ENCODE assay signal across 26 cellular contexts in the genomic region with DNA sequence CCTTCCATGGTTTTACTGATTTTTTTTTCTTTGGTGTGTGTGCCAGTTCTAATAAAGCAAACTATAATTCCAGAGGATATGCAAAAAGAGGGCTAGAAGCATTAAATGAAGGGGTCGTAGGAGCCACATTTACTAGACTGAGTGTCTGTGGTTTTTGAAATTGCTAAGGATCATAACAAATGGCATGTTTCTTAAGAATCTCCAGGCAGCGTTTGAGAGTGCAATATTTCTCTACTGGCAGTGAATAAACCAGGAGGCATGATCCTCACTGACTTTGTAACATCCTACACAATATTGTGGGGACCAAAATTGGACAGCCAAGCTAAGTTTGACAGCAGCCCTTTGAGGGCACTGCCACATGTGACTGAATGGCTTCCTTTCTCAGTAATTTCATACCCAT.
"Had no signal": no experiment of that assay in that cellular context is flagged by ENCODE, and none has a peak within 500 bp of the region (broad histone marks: within the 10 kb centered on the region; RNA-seq: fewer than 3 reads in every experiment).

No MANE protein-coding gene starts in this region.

- H3K4me1 ChIP-seq: gastrocnemius medialis, left lung, neural progenitor cell, psoas muscle, upper lobe of left lung had no signal

- H3K36me3 Mint-ChIP-seq: mesothelial cell of epicardium; stimulated activated naive B cell treated with anti-CD40 and anti-IgM and Interleukin-4, amounts not matched to agents 10 μg/mL and 1 μg/mL and 100 μg/mL, for 72 hours had no signal

- H3K27me3 Mint-ChIP-seq: naive thymus-derived CD4-positive, alpha-beta T cell; stimulated activated naive B cell treated with anti-CD40 and anti-IgM and Interleukin-4, amounts not matched to agents 10 μg/mL and 1 μg/mL and 100 μg/mL, for 72 hours; stimulated activated naive CD8-positive, alpha-beta T cell treated with anti-CD3 and anti-CD28 coated beads, Interleukin-15, Interleukin-2, amounts not matched to agents 100 ng/mL and 50 ng/mL, for 24 hours had no signal

- H2AFZ ChIP-seq: neural progenitor cell had no signal

- H3K36me3 ChIP-seq: gastrocnemius medialis, left lung, neural progenitor cell, ovary, sigmoid colon, thoracic aorta, tibial nerve, upper lobe of left lung had no signal

- H3K4me3 ChIP-seq: dorsolateral prefrontal cortex, gastrocnemius medialis, left lung, mucosa of descending colon, neural progenitor cell, ovary, psoas muscle, sigmoid colon, skin epidermis, thoracic aorta, tibial nerve, upper lobe of left lung had no signal

- ATAC-seq: gastrocnemius medialis; left cardiac atrium; left lung; mucosa of descending colon; naive thymus-derived CD4-positive, alpha-beta T cell; psoas muscle; right cardiac atrium; stimulated activated naive B cell treated with anti-CD40 and anti-IgM and Interleukin-4, amounts not matched to agents 10 μg/mL and 1 μg/mL and 100 μg/mL, for 72 hours had no signal

- H3K9ac ChIP-seq: neural progenitor cell had no signal

- H3K4me3 Mint-ChIP-seq: mesothelial cell of epicardium; naive thymus-derived CD4-positive, alpha-beta T cell; nephron; neural progenitor cell; stimulated activated naive B cell treated with anti-CD40 and anti-IgM and Interleukin-4, amounts not matched to agents 10 μg/mL and 1 μg/mL and 100 μg/mL, for 72 hours; stimulated activated naive CD8-positive, alpha-beta T cell treated with anti-CD3 and anti-CD28 coated beads, Interleukin-15, Interleukin-2, amounts not matched to agents 100 ng/mL and 50 ng/mL, for 24 hours had no signal

- H3K4me2 ChIP-seq: neural progenitor cell had no signal

- H3K9me3 ChIP-seq: gastrocnemius medialis, left lung, mucosa of descending colon, ovary, psoas muscle, sigmoid colon, thoracic aorta, tibial nerve, upper lobe of left lung had no signal

- DNase-seq: dorsolateral prefrontal cortex; effector CD4-positive, alpha-beta T cell; foreskin fibroblast; gastrocnemius medialis; head of caudate nucleus; left cardiac atrium; left lung; mesenchymal stem cell; mucosa of descending colon; naive thymus-derived CD4-positive, alpha-beta T cell; ovary; posterior cingulate gyrus; psoas muscle; right cardiac atrium; sigmoid colon; stimulated activated CD4-positive, alpha-beta T cell treated with anti-CD3 and anti-CD28 coated beads, Interleukin-15, amount 100 ng/mL, for 24 hours; stimulated activated CD4-positive, alpha-beta T cell treated with anti-CD3 and anti-CD28 coated beads, Interleukin-2, amount 100 ng/mL, for 48 hours; stimulated activated naive B cell treated with anti-CD40 and anti-IgM and Interleukin-4, amounts not matched to agents 10 μg/mL and 1 μg/mL and 100 μg/mL, for 72 hours; upper lobe of left lung had no signal

- H3K27me3 ChIP-seq: dorsolateral prefrontal cortex, gastrocnemius medialis, left lung, neural progenitor cell, ovary, sigmoid colon, tibial nerve, upper lobe of left lung had no signal

- H3K4me1 Mint-ChIP-seq: stimulated activated naive B cell treated with anti-CD40 and anti-IgM and Interleukin-4, amounts not matched to agents 10 μg/mL and 1 μg/mL and 100 μg/mL, for 72 hours had no signal

- H3K27ac Mint-ChIP-seq: mesothelial cell of epicardium; naive thymus-derived CD4-positive, alpha-beta T cell; nephron; neural progenitor cell; stimulated activated naive B cell treated with anti-CD40 and anti-IgM and Interleukin-4, amounts not matched to agents 10 μg/mL and 1 μg/mL and 100 μg/mL, for 72 hours; stimulated activated naive CD8-positive, alpha-beta T cell treated with anti-CD3 and anti-CD28 coated beads, Interleukin-15, Interleukin-2, amounts not matched to agents 100 ng/mL and 50 ng/mL, for 24 hours had no signal

- H3K9me3 Mint-ChIP-seq: mesothelial cell of epicardium; nephron; stimulated activated naive B cell treated with anti-CD40 and anti-IgM and Interleukin-4, amounts not matched to agents 10 μg/mL and 1 μg/mL and 100 μg/mL, for 72 hours; stimulated activated naive CD8-positive, alpha-beta T cell treated with anti-CD3 and anti-CD28 coated beads, Interleukin-15, Interleukin-2, amounts not matched to agents 100 ng/mL and 50 ng/mL, for 24 hours had no signal

- H3K27ac ChIP-seq: gastrocnemius medialis, left lung, neural progenitor cell, ovary, psoas muscle, sigmoid colon, skin epidermis, thoracic aorta, tibial nerve, upper lobe of left lung had no signal
